ENCODE assay signal across 17 cellular contexts in genomic region chr14:57560681-57561080, GRCh38.
DNase-seq lines count a peak whose midpoint lies in the region; ATAC-seq and TF ChIP-seq lines count a peak whose summit lies in the region.
"Had no signal": no experiment of that assay in that cellular context is flagged by ENCODE, and none has a peak within 500 bp of the region (broad histone marks: within the 10 kb centered on the region; RNA-seq: fewer than 3 reads in every experiment).

No MANE protein-coding gene starts in this region.

- no peak overlapping the region for H3K27ac ChIP-seq in mammary epithelial cell (ENCODE audit: insufficient read depth, low read depth, low read length)

- 98% methylated on average over 3 of the region's 3 CpGs for WGBS in mammary epithelial cell (ENCODE audit: low coverage, missing lambda C conversion rate)

- H3K4me2 ChIP-seq in mammary epithelial cell (ENCODE audit: insufficient read depth, low read depth, low read length): no peak overlapping the region
- H3K4me2 ChIP-seq: GM23338 had no signal

- ATAC-seq in GM19023 (IDR thresholded peaks at IDR 0.05; ENCODE audit: unreplicated experiment) (peak; percentile 79), GM21723 (IDR thresholded peaks at IDR 0.05; ENCODE audit: unreplicated experiment) (peak; percentile 74), HG03097 (IDR thresholded peaks at IDR 0.05; ENCODE audit: low FRiP score, unreplicated experiment) (peak; percentile 87)
- ATAC-seq: GM23338; stimulated activated naive CD8-positive, alpha-beta T cell treated with anti-CD3 and anti-CD28 coated beads, Interleukin-15, Interleukin-2, amounts not matched to agents 100 U/mL and 50 U/mL, for 24 hours had no signal

- H4K20me1 ChIP-seq in mammary epithelial cell (ENCODE audit: insufficient read depth, low read length): no peaks in the 10 kb centered on the region

- H3K4me3 ChIP-seq in mammary epithelial cell (replicated peaks in 1 of 3; ENCODE audit: insufficient read depth in 1 of 3, low read depth in 2 of 3, low read length in 3 of 3): no peak overlapping the region
- H3K4me3 ChIP-seq: GM23338 had no signal

- in situ Hi-C loops in mammary epithelial cell (cut with MboI; ENCODE audit: low sequenced_read_pairs in 2 of 2): no loop called here

- H3K79me2 ChIP-seq in mammary epithelial cell (ENCODE audit: insufficient read depth, low read length): no peaks in the 10 kb centered on the region

- CTCF ChIA-PET in mammary epithelial cell (lab: Charles Lee; ENCODE audit: low non-redundant PET): no interaction called here

- no peaks in the 10 kb centered on the region for H3K4me1 ChIP-seq in mammary epithelial cell (ENCODE audit: insufficient read depth, low read length)

- H2AFZ ChIP-seq in mammary epithelial cell (ENCODE audit: low read depth, low read length): no peak overlapping the region
- H2AFZ ChIP-seq: GM23338 had no signal

- dilution Hi-C loops in mammary epithelial cell (cut with HindIII; ENCODE audit: low sequenced_read_pairs): no loop called here

- H3K9me3 ChIP-seq in mammary epithelial cell (replicated peaks; ENCODE audit: insufficient read depth, low read length): no peaks in the 10 kb centered on the region

- no peaks in the 10 kb centered on the region for H3K27me3 ChIP-seq in mammary epithelial cell (ENCODE audit: insufficient read depth, low read length)

- H3K36me3 ChIP-seq in mammary epithelial cell (ENCODE audit: insufficient read depth, low read length): no peaks in the 10 kb centered on the region

- no peak overlapping the region for H3K9ac ChIP-seq in mammary epithelial cell (ENCODE audit: insufficient read depth, low read length)

- peak; percentile 46 for DNase-seq in glomerular visceral epithelial cell (ENCODE audit: extremely low spot score)
- DNase-seq in mammary epithelial cell: no peak
- no peak for DNase-seq in activated CD4-positive, alpha-beta T cell treated with anti-CD3 and anti-CD28 coated beads, Interleukin-2, amount 50 U/mL, for 1 hour
- no peak for DNase-seq in NCI-H1436 treated with DMSO at 0.1 percent for 48 hours (lab: John Stamatoyannopoulos, UW)
- no peak for DNase-seq in cortex of kidney (lab: John Stamatoyannopoulos, UW)
- DNase-seq: activated CD4-positive, alpha-beta T cell treated with anti-CD3 and anti-CD28 coated beads, Interleukin-2, amount 50 U/mL, for 48 hours; activated naive CD4-positive, alpha-beta T cell; central memory CD4-positive, alpha-beta T cell; NCI-H1417 treated with DMSO at 0.1 percent for 48 hours; posterior cingulate gyrus; stimulated activated CD4-positive, alpha-beta T cell treated with anti-CD3 and anti-CD28 coated beads, Interleukin-2, amount 100 ng/mL, for 48 hours; stimulated activated naive CD8-positive, alpha-beta T cell treated with anti-CD3 and anti-CD28 coated beads, Interleukin-15, Interleukin-2, amounts not matched to agents 100 U/mL and 50 U/mL, for 24 hours; T-helper 1 cell had no signal

- intact Hi-C loops in mammary epithelial cell (cut with micrococcal nuclease): no loop called here

- no TSS peak for BruUV-seq in mammary epithelial cell (replicated peaks; lab: Mats Ljungman, UMichigan)

- TF ChIP-seq CTCF in mammary epithelial cell (conservative IDR thresholded peaks at IDR 0.05 in 1 of 2, IDR thresholded peaks at IDR 0.05 in 1 of 2; ENCODE audit: extremely low read depth in 1 of 2, insufficient read depth in 1 of 2, low read depth in 1 of 2, low read length in 2 of 2): no peak
